Comparison of ENCODE assay signal across 17 cellular contexts in the genomic region with DNA sequence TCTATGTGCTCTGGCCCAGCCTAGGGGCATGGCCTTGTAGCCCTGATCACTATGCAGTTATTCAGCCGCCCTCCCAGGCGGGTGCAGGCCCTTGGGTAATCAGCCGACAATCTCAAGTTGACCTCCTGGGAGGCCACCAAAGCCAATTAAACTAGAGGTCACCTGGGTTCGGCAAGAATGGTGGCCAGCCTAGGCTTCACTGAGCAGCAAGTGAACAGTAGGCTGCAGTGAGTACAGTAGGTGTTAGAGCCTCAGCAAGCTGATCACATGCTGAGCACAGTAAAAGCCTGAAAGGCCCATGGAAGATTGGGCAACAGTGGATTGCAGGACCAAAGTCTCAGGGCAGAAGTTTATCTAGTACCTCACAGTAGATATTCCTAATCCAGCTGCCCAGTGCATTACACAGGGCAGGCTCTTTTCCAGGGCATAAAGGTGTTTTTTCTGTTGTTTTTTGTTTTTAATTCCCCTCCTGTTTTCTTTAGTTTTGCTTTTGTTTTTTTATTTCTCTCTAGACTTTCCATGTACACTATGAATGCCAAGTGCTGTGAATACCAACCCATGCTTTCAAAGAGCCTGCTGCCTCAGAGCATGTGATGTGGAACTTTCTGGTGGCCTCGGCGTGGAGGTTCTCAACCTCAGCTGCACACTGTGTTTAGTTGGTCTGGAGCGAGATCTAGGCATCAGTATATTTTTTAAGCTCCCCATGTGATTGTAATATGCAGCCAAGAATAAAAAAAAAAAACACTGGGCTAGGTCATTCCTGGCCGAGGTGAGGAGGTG. TPM values are rescaled to one million over a fixed set of nuclear protein-coding genes. Genes with fewer than 3 reads are reported as not detected.
DNase-seq lines count a peak whose midpoint lies in the region; ATAC-seq, FAIRE-seq and TF ChIP-seq lines count a peak whose summit lies in the region.
"Had no signal": no experiment of that assay in that cellular context is flagged by ENCODE, and none has a peak within 500 bp of the region (broad histone marks: within the 10 kb centered on the region; RNA-seq: fewer than 3 reads in every experiment).

No MANE protein-coding gene starts in this region.

- H3T11ph ChIP-seq in H9 (ENCODE audit: low read length): no peak overlapping the region

- peaks cover 37 to 43% of the 10 kb centered on the region in 2 experiments for H3K4me1 Mint-ChIP-seq in H9

- no peaks in the 10 kb centered on the region for H4K20me1 ChIP-seq in H9 (ENCODE audit: control insufficient read depth, insufficient read depth, insufficient read length)

- H3K14ac ChIP-seq in H9 (ENCODE audit: insufficient read depth, low read length): peak overlapping the region; percentile 78; the same call in 1 of the 2 replicates

- H3K27ac ChIP-seq in H9 (ENCODE audit: insufficient read length, low read depth, low read length): no peak overlapping the region
- H3K27ac ChIP-seq in esophagus muscularis mucosa (replicated peaks in 1 of 4): peak overlapping the region in 3 of 4 donors; percentile 10 to 33 (median 32)
- no peak overlapping the region for H3K27ac ChIP-seq in lower lobe of right lung
- H3K27ac ChIP-seq: uterus, VCaP had no signal

- no peak for TF ChIP-seq EP300 in esophagus muscularis mucosa (IDR thresholded peaks at IDR 0.05)

- H3K9ac ChIP-seq in H9 (ENCODE audit: extremely low read depth, insufficient read length, low read length): no peak overlapping the region

- H4K8ac ChIP-seq in H9 (replicated peaks; ENCODE audit: insufficient read length, low read depth, low read length): no peak overlapping the region

- H3K4me2 ChIP-seq in H9 (ENCODE audit: insufficient read depth, insufficient read length, low read length): no peak overlapping the region

- H3K9me3 ChIP-seq in H9 (ENCODE audit: control insufficient read depth, low read depth, low read length): no peaks in the 10 kb centered on the region
- no peaks in the 10 kb centered on the region for H3K9me3 ChIP-seq in esophagus muscularis mucosa
- no peaks in the 10 kb centered on the region for H3K9me3 ChIP-seq in lower lobe of right lung
- H3K9me3 ChIP-seq: uterus had no signal

- no peak overlapping the region for H2BK5ac ChIP-seq in H9 (ENCODE audit: insufficient read length, low read length)

- no peak overlapping the region for H3K4ac ChIP-seq in H9 (ENCODE audit: low read depth, low read length)

- intact Hi-C loops in esophagus muscularis mucosa (cut with DNase I): no loop called here
- intact Hi-C loops in lower lobe of right lung (cut with DNase I): no loop called here

- no CpG with 5 or more reads among the region's 8 CpGs for WGBS in H9 (ENCODE audit: extremely low coverage, insufficient read length, low lambda C conversion rate)
- 78% methylated on average over 8 of the region's 8 CpGs for whole genome bisulfite sequencing in esophagus muscularis mucosa

- no peak for FAIRE-seq in RCC 7860 (lab: Jason Lieb, UNC)
- FAIRE-seq: GM19239 had no signal

- H3K4me3 ChIP-seq in esophagus muscularis mucosa (no peak overlapping the region), lower lobe of right lung (no peak overlapping the region)
- H3K4me3 ChIP-seq: uterus had no signal

- no peak for DNase-seq in H9
- peak; percentile 35 for DNase-seq in RCC 7860 (ENCODE audit: low spot score)
- DNase-seq in esophagus muscularis mucosa (ENCODE audit: extremely low spot score): no peak
- no peak for DNase-seq in lower lobe of right lung
- DNase-seq in NCI-H1930 (lab: John Stamatoyannopoulos, UW): no peak
- no peak for DNase-seq in iPS-NIHi7 (ENCODE audit: extremely low spot score)
- DNase-seq in 8988T: no peak
- DNase-seq: activated gamma-delta T cell treated with Interleukin-2 at 50 U/mL for 16 hours; DMS153; NCI-H2227 treated with DMSO at 0.1 percent for 48 hours; nucleus accumbens; stimulated activated naive CD4-positive, alpha-beta T cell treated with Interleukin-2 at 50 U/mL for 16 hours; SW 1271; uterus had no signal

- H3K23me2 ChIP-seq in H9 (ENCODE audit: insufficient read length, low read depth, low read length, poor library complexity, severe bottlenecking): no peaks in the 10 kb centered on the region

- no peak overlapping the region for H3K4me3 Mint-ChIP-seq in H9

- H3K36me3 ChIP-seq in esophagus muscularis mucosa: no peaks in the 10 kb centered on the region
- H3K36me3 ChIP-seq in lower lobe of right lung: no peaks in the 10 kb centered on the region
- H3K36me3 ChIP-seq: uterus had no signal

- H2BK20ac ChIP-seq in H9 (ENCODE audit: low read depth, low read length, poor library complexity, severe bottlenecking): no peak overlapping the region

- TF ChIP-seq CTCF in H9 (conservative IDR thresholded peaks at IDR 0.05): no peak
- no peak for TF ChIP-seq CTCF in esophagus muscularis mucosa (IDR thresholded peaks at IDR 0.05)
- TF ChIP-seq CTCF in lower lobe of right lung (IDR thresholded peaks at IDR 0.05): no peak

- H2AK5ac ChIP-seq in H9 (ENCODE audit: insufficient read length, low read length): no peak overlapping the region

- no peak overlapping the region for H2AFZ ChIP-seq in H9 (ENCODE audit: low read length)

- H3K27me3 ChIP-seq in H9 (ENCODE audit: insufficient read depth, low read length) (no peaks in the 10 kb centered on the region), esophagus muscularis mucosa (no peaks in the 10 kb centered on the region), lower lobe of right lung (ENCODE audit: low read depth) (no peaks in the 10 kb centered on the region)
- H3K27me3 ChIP-seq: uterus had no signal

- no peak for TF ChIP-seq POLR2A in esophagus muscularis mucosa (IDR thresholded peaks at IDR 0.05; ENCODE audit: low read depth)

- H3K27ac Mint-ChIP-seq in H9: no peak overlapping the region; a peak in 1 of 7 replicates

- H2BK15ac ChIP-seq in H9 (ENCODE audit: low read depth, low read length): no peak overlapping the region

- H3K56ac ChIP-seq in H9 (ENCODE audit: insufficient read length, low read depth, low read length): no peak overlapping the region

- H2BK12ac ChIP-seq in H9 (ENCODE audit: insufficient read length, low read depth, low read length): no peak overlapping the region

- no peaks in the 10 kb centered on the region for H3K79me1 ChIP-seq in H9 (ENCODE audit: insufficient read depth, low read depth, low read length, poor library complexity, severe bottlenecking)

- H3K18ac ChIP-seq in H9 (ENCODE audit: insufficient read length, low read depth, low read length): no peak overlapping the region

- ATAC-seq in lower lobe of right lung: peak; percentile 43 to 54
- ATAC-seq in HG03460 (IDR thresholded peaks at IDR 0.05; ENCODE audit: unreplicated experiment): no peak

- no peak overlapping the region for H3K23ac ChIP-seq in H9 (ENCODE audit: insufficient read length, low read depth, low read length)

- peaks cover 11% of the 10 kb centered on the region for H3K27me3 Mint-ChIP-seq in H9 (ENCODE audit: low read depth)

- no peak overlapping the region for H4K5ac ChIP-seq in H9 (ENCODE audit: insufficient read length, low read depth, low read length)

- peak overlapping the region; percentile 49 for H4K91ac ChIP-seq in H9 (ENCODE audit: insufficient read length, low read depth, low read length)

- H2BK120ac ChIP-seq in H9 (ENCODE audit: low read depth, low read length, poor library complexity, severe bottlenecking): no peak overlapping the region

- peaks cover 0 to 4% of the 10 kb centered on the region in 2 experiments; a peak in 1 of 5 replicates for H3K9me3 Mint-ChIP-seq in H9

- H3K4me1 ChIP-seq in H9 (ENCODE audit: insufficient read depth, low read length): peaks cover 6% of the 10 kb centered on the region; the same call in 1 of the 2 replicates
- peaks cover 0 to 39% (median 30%) of the 10 kb centered on the region in 4 donors for H3K4me1 ChIP-seq in esophagus muscularis mucosa
- H3K4me1 ChIP-seq in lower lobe of right lung: no peaks in the 10 kb centered on the region
- H3K4me1 ChIP-seq: uterus had no signal

- no peaks in the 10 kb centered on the region for H3K79me2 ChIP-seq in H9 (ENCODE audit: insufficient read depth, low read length)

- peaks cover 0 to 9% (median 3%) of the 10 kb centered on the region in 3 experiments; a peak in 3 of 7 replicates for H3K36me3 Mint-ChIP-seq in H9 (ENCODE audit: insufficient read depth in 1 of 3, low read depth in 3 of 3)

RNA-seq across cellular contexts. Expression of gene ATL2, which starts 55.9 kb away (rescaled TPM):
- total RNA-seq in H9 (2021): 66.7 and 70.9 TPM in 2 replicates
- 100 to 1,000 TPM; 159 to 260 (median 231) TPM for total RNA-seq in esophagus muscularis mucosa
- total RNA-seq in lower lobe of right lung: 62.6 TPM

Comparison
In these comparisons a context has a peak if more than half of its experiments do, and no peak if none do; other contexts are left out.
1. H3K27ac ChIP-seq: peak in esophagus muscularis mucosa (3 of 4); none in H9 (single experiment) and lower lobe of right lung (single experiment).